Comparison of ENCODE assay signal across 2 cellular contexts in the genomic region with DNA sequence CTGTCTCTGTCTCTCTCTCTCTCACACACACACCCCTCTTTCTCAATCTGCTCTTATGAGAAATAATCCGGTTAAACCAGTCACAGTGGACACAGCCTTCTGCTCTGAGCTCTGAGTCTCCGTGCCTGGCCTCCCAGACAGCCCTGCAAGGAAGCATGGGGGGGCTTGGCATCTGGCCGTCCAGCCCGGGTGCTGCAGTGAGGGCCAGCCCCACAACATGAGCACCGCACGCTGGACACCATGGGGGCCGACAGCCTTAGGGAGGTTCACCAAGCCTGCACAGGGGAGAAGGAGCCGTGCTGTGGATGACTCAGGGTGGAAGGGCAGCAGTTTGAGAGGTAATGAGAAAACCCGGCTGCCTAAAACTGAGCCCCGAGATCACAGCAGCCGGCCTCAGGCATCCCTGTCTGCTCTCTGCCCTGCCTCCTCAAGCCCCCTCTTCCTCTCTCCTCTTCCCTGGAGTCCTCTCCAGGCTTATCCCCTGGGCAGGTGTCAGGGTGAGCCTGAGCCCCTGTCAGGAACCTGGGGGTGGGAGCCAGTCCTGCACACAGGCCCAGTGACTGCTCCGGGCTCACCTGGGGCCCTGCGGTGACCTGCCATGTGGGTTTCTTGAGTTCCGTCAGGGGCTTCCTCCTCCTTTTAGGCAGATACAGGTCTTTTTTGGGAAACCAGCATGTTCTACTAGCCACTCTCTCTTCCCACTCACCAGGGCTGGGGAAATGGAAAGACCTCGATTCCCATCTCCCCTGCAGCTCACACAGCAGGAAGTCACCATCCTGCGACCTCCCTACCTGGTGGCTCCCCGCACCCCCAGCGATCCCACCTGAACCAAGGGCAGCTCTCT.
TF ChIP-seq lines count a peak whose summit lies in the region.

No MANE protein-coding gene starts in this region.

TF ChIP-seq in IMR-90, 13 proteins besides CTCF, POLR2A, EP300 and RAD21 (continued from another document):
- TF ChIP-seq BHLHE40 (IDR thresholded peaks at IDR 0.05; ENCODE audit: low read depth, low read length), result no peak
- TF ChIP-seq CHD1 (IDR thresholded peaks at IDR 0.05; ENCODE audit: low read depth, low read length), result no peak
- TF ChIP-seq FOS (IDR thresholded peaks at IDR 0.05; ENCODE audit: low read depth, low read length), result no peak
TF ChIP-seq in IMR-90: peak in this region for 0.

TF ChIP-seq in GM23338, 12 proteins besides CTCF, POLR2A, EP300 and RAD21 (continued from another document):
- TF ChIP-seq, protein P1, sequence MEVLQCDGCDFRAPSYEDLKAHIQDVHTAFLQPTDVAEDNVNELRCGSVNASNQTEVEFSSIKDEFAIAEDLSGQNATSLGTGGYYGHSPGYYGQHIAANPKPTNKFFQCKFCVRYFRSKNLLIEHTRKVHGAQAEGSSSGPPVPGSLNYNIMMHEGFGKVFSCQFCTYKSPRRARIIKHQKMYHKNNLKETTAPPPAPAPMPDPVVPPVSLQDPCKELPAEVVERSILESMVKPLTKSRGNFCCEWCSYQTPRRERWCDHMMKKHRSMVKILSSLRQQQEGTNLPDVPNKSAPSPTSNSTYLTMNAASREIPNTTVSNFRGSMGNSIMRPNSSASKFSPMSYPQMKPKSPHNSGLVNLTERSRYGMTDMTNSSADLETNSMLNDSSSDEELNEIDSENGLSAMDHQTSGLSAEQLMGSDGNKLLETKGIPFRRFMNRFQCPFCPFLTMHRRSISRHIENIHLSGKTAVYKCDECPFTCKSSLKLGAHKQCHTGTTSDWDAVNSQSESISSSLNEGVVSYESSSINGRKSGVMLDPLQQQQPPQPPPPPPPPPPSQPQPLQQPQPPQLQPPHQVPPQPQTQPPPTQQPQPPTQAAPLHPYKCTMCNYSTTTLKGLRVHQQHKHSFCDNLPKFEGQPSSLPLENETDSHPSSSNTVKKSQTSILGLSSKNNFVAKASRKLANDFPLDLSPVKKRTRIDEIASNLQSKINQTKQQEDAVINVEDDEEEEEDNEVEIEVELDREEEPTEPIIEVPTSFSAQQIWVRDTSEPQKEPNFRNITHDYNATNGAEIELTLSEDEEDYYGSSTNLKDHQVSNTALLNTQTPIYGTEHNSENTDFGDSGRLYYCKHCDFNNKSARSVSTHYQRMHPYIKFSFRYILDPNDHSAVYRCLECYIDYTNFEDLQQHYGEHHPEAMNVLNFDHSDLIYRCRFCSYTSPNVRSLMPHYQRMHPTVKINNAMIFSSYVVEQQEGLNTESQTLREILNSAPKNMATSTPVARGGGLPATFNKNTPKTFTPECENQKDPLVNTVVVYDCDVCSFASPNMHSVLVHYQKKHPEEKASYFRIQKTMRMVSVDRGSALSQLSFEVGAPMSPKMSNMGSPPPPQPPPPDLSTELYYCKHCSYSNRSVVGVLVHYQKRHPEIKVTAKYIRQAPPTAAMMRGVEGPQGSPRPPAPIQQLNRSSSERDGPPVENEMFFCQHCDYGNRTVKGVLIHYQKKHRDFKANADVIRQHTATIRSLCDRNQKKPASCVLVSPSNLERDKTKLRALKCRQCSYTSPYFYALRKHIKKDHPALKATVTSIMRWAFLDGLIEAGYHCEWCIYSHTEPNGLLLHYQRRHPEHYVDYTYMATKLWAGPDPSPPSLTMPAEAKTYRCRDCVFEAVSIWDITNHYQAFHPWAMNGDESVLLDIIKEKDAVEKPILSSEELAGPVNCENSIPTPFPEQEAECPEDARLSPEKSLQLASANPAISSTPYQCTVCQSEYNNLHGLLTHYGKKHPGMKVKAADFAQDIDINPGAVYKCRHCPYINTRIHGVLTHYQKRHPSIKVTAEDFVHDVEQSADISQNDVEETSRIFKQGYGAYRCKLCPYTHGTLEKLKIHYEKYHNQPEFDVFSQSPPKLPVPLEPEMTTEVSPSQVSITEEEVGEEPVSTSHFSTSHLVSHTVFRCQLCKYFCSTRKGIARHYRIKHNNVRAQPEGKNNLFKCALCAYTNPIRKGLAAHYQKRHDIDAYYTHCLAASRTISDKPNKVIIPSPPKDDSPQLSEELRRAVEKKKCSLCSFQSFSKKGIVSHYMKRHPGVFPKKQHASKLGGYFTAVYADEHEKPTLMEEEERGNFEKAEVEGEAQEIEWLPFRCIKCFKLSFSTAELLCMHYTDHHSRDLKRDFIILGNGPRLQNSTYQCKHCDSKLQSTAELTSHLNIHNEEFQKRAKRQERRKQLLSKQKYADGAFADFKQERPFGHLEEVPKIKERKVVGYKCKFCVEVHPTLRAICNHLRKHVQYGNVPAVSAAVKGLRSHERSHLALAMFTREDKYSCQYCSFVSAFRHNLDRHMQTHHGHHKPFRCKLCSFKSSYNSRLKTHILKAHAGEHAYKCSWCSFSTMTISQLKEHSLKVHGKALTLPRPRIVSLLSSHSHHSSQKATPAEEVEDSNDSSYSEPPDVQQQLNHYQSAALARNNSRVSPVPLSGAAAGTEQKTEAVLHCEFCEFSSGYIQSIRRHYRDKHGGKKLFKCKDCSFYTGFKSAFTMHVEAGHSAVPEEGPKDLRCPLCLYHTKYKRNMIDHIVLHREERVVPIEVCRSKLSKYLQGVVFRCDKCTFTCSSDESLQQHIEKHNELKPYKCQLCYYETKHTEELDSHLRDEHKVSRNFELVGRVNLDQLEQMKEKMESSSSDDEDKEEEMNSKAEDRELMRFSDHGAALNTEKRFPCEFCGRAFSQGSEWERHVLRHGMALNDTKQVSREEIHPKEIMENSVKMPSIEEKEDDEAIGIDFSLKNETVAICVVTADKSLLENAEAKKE (CRISPR knock-in tag; IDR thresholded peaks at IDR 0.05), result no peak
TF ChIP-seq in GM23338: peak in this region for 0.
